In the genomic region with DNA sequence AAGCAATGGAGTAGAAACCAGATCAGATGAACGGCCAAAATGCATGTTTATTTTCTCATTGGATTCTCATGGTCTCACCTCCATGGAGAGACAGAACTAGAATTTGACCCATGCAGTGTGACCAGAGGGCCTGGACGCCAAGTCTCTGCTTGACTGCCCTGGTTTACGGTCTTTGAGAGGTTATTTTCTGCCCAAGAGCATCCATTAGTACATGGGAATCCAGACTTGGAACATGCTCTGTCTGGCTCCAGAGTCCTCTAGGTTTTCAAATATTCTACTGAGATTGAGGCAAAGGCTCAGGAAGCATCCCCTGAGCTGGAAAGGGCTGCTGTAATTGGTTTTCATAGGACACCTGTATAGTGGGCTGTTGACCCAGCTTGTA, we compare ENCODE assay signal across 8 cellular contexts. TPM values are rescaled to one million over a fixed set of nuclear protein-coding genes. Genes with fewer than 3 reads are reported as not detected.
A peak's percentile ranks its signal among the peaks of the same experiment; 100 is the strongest.
DNase-seq lines count a peak whose midpoint lies in the region; ATAC-seq lines count a peak whose summit lies in the region.

No MANE protein-coding gene starts in this region.

- 0 out of 2 replicates have a peak overlapping the region, but pooled peaks have one; percentile 53 for H3K27ac ChIP-seq in BLaER1

- H3K9me3 ChIP-seq in BLaER1 (peaks cover 25% of the 10 kb centered on the region), mucosa of stomach (ENCODE audit: control insufficient read depth, low read length) (no peaks in the 10 kb centered on the region)

- peaks cover 16% of the 10 kb centered on the region for H3K9me3 Mint-ChIP-seq in activated T-helper 2 cell treated with anti-CD3 and anti-CD28 coated beads, Interferon-gamma antibody, Interleukin-2, Interleukin-4, amounts not matched to agents 10 μg/mL and 5 μg/mL and 100 μg/mL, durations not matched to agents 14 hours and 24 hours and 36 hours

- H3K36me3 ChIP-seq in BLaER1 (no peaks in the 10 kb centered on the region), mucosa of stomach (ENCODE audit: control insufficient read depth, insufficient read depth, low read length) (no peaks in the 10 kb centered on the region)

- H3K36me3 Mint-ChIP-seq in activated T-helper 2 cell treated with anti-CD3 and anti-CD28 coated beads, Interferon-gamma antibody, Interleukin-2, Interleukin-4, amounts not matched to agents 10 μg/mL and 5 μg/mL and 100 μg/mL, durations not matched to agents 14 hours and 24 hours and 36 hours (ENCODE audit: low read depth), result peaks cover 6% of the 10 kb centered on the region

- no peak overlapping the region for H3K27ac Mint-ChIP-seq in activated T-helper 2 cell treated with anti-CD3 and anti-CD28 coated beads, Interferon-gamma antibody, Interleukin-2, Interleukin-4, amounts not matched to agents 10 μg/mL and 5 μg/mL and 100 μg/mL, durations not matched to agents 14 hours and 24 hours and 36 hours

- no peaks in the 10 kb centered on the region for H4K20me1 ChIP-seq in BLaER1

- ATAC-seq in GM21528 (IDR thresholded peaks at IDR 0.05; ENCODE audit: low FRiP score, unreplicated experiment) (peak; percentile 29), HG03045 (IDR thresholded peaks at IDR 0.05; ENCODE audit: unreplicated experiment) (no peak)

- no peak overlapping the region for H3K4me3 ChIP-seq in BLaER1
- H3K4me3 ChIP-seq in mucosa of stomach (ENCODE audit: low read length), result peak overlapping the region; percentile 40

- H3K4me2 ChIP-seq in BLaER1, result peak overlapping the region; percentile 87

- no peak for DNase-seq in activated T-helper 2 cell treated with anti-CD3 and anti-CD28 coated beads, Interferon-gamma antibody, Interleukin-2, Interleukin-4, amounts not matched to agents 10 μg/mL and 5 μg/mL and 100 μg/mL, durations not matched to agents 14 hours and 24 hours and 36 hours (ENCODE audit: low spot score)
- DNase-seq in NOMO-1 treated with DMSO at 0.1 percent for 48 hours (lab: John Stamatoyannopoulos, UW; ENCODE audit: unreplicated experiment), result no peak
- DNase-seq in stimulated activated CD4-positive, alpha-beta T cell treated with anti-CD3 and anti-CD28 coated beads, Interleukin-4, amount 100 ng/mL, for 1 hour, result no peak
- DNase-seq in activated gamma-delta T cell treated with Interleukin-2 at 50 U/mL for 16 hours, result no peak

- peaks cover 13% of the 10 kb centered on the region for H3K4me1 Mint-ChIP-seq in activated T-helper 2 cell treated with anti-CD3 and anti-CD28 coated beads, Interferon-gamma antibody, Interleukin-2, Interleukin-4, amounts not matched to agents 10 μg/mL and 5 μg/mL and 100 μg/mL, durations not matched to agents 14 hours and 24 hours and 36 hours (ENCODE audit: low read depth)

- peak overlapping the region; percentile 76 for H3K4me3 Mint-ChIP-seq in activated T-helper 2 cell treated with anti-CD3 and anti-CD28 coated beads, Interferon-gamma antibody, Interleukin-2, Interleukin-4, amounts not matched to agents 10 μg/mL and 5 μg/mL and 100 μg/mL, durations not matched to agents 14 hours and 24 hours and 36 hours (ENCODE audit: low read depth)

- no peak overlapping the region for H3K9ac ChIP-seq in BLaER1
- H3K9ac ChIP-seq in mucosa of stomach (ENCODE audit: low read length), result peak overlapping the region; percentile 57

- H3K27me3 ChIP-seq in BLaER1, result no peaks in the 10 kb centered on the region
- no peaks in the 10 kb centered on the region for H3K27me3 ChIP-seq in mucosa of stomach (ENCODE audit: control insufficient read depth, insufficient read depth, low read length)

- H3K27me3 Mint-ChIP-seq in activated T-helper 2 cell treated with anti-CD3 and anti-CD28 coated beads, Interferon-gamma antibody, Interleukin-2, Interleukin-4, amounts not matched to agents 10 μg/mL and 5 μg/mL and 100 μg/mL, durations not matched to agents 14 hours and 24 hours and 36 hours (ENCODE audit: low read depth), result peaks cover 10% of the 10 kb centered on the region

- H3K4me1 ChIP-seq in BLaER1, result peaks cover 21% of the 10 kb centered on the region
- peaks cover 6% of the 10 kb centered on the region for H3K4me1 ChIP-seq in mucosa of stomach (ENCODE audit: control insufficient read depth, insufficient read depth, low read length)

- intact Hi-C loops in activated T-helper 2 cell treated with anti-CD3 and anti-CD28 coated beads, Interferon-gamma antibody, Interleukin-2, Interleukin-4, amounts not matched to agents 10 μg/mL and 5 μg/mL and 100 μg/mL, durations not matched to agents 14 hours and 24 hours and 36 hours (cut with micrococcal nuclease), result no loop called here

RNA-seq across cellular contexts. Expression of a gene that starts 45.4 kb away (rescaled TPM):
- total RNA-seq in activated T-helper 2 cell treated with anti-CD3 and anti-CD28 coated beads, Interferon-gamma antibody, Interleukin-2, Interleukin-4, amounts not matched to agents 10 μg/mL and 5 μg/mL and 100 μg/mL, durations not matched to agents 14 hours and 24 hours and 36 hours, result 0.92 and 1.3 TPM in 2 replicates
